13 cellular contexts compared by ENCODE assay signal in the genomic region with DNA sequence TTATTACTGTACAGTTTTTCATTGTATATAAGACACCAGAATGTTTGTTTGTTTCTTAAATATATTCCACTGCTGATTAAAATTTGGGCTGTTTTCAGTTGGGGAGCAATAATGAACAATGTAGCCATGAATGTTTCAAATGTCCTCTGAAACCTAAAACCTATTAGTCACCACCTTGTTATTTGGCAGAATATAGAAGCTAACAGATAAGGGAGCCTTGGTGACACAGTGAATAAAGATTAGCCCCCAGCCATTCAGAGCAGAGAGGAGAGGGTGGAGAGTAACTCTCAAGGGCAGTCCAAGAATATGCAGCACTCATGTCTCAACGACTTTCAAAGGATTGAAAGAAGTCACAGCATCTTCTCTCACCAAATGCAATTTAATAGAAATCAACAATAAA. TPM values are rescaled to one million over a fixed set of nuclear protein-coding genes. Genes with fewer than 3 reads are reported as not detected.
DNase-seq lines count a peak whose midpoint lies in the region; ATAC-seq lines count a peak whose summit lies in the region.
"Had no signal": no experiment of that assay in that cellular context is flagged by ENCODE, and none has a peak within 500 bp of the region (broad histone marks: within the 10 kb centered on the region; RNA-seq: fewer than 3 reads in every experiment).

No MANE protein-coding gene starts in this region.

- peaks cover 6% of the 10 kb centered on the region for H3K4me1 ChIP-seq in Karpas-422 (ENCODE audit: low read length)

- no peak overlapping the region for H3K9ac ChIP-seq in Karpas-422 (ENCODE audit: low read length)

- no peaks in the 10 kb centered on the region for H3K9me3 ChIP-seq in Karpas-422 (ENCODE audit: low read length)

- no peaks in the 10 kb centered on the region for H4K20me1 ChIP-seq in Karpas-422 (ENCODE audit: insufficient read depth, low read depth, low read length)

- peak; percentile 53 for DNase-seq in AG08396 (ENCODE audit: low spot score)
- peak; percentile 73 for DNase-seq in LHCN-M2 (ENCODE audit: low read depth)
- DNase-seq in astrocyte of the hippocampus (ENCODE audit: low read depth, low spot score): peak; percentile 85
- peak; percentile 20 for DNase-seq in left kidney (ENCODE audit: low read depth, low spot score)
- DNase-seq in NCI-H1436 treated with DMSO at 0.1 percent for 48 hours (lab: John Stamatoyannopoulos, UW): no peak
- DNase-seq in NCI-H1694 treated with DMSO at 0.1 percent for 48 hours (lab: John Stamatoyannopoulos, UW): no peak
- no peak for DNase-seq in Karpas-422
- DNase-seq: activated effector memory CD4-positive, alpha-beta T cell treated with Interleukin-2 at 50 U/mL for 16 hours; CD4-positive, CD25-positive, alpha-beta regulatory T cell; NCI-H1048; T-helper 2 cell had no signal

- no peaks in the 10 kb centered on the region for H3K9me2 ChIP-seq in Karpas-422 (replicated peaks; ENCODE audit: insufficient read depth, low read length)

- no peak overlapping the region for H3K4me2 ChIP-seq in Karpas-422 (ENCODE audit: low read depth, low read length, poor library complexity, severe bottlenecking)

- H3K27me3 ChIP-seq in Karpas-422 (ENCODE audit: low read length): no peaks in the 10 kb centered on the region

- H3K36me3 ChIP-seq in Karpas-422 (ENCODE audit: insufficient read depth, low read length): no peaks in the 10 kb centered on the region

- no peak overlapping the region for H3K27ac ChIP-seq in Karpas-422 (ENCODE audit: low read length)

- no peak overlapping the region for H2AFZ ChIP-seq in Karpas-422 (ENCODE audit: low read length)

- no peak for ATAC-seq in HG02884 (IDR thresholded peaks at IDR 0.05; ENCODE audit: unreplicated experiment)
- ATAC-seq: natural killer cell treated with Interleukin-12 subunit alpha and Interleukin-12 subunit beta and Interleukin-15 and Interleukin-18, amount 100 ng/mL, for 72 hours had no signal

- no peaks in the 10 kb centered on the region for H3K79me2 ChIP-seq in Karpas-422 (ENCODE audit: low read length)

- H3K4me3 ChIP-seq in Karpas-422 (ENCODE audit: low read length): no peak overlapping the region

RNA-seq across cellular contexts. Expression of a gene that starts 43.1 kb away (rescaled TPM):
- total RNA-seq in LHCN-M2 (2014; rRNA removed): 5.6 and 8.5 TPM in 2 replicates
- polyA plus RNA-seq in LHCN-M2 (2012): 17.4 TPM
- total RNA-seq in Karpas-422 (2014; rRNA removed; shearing (Covaris generic); ENCODE audit: low replicate concordance): not detected in 2 replicates
- total RNA-seq: CD4-positive, CD25-positive, alpha-beta regulatory T cell; natural killer cell treated with Interleukin-12 subunit alpha and Interleukin-12 subunit beta and Interleukin-15 and Interleukin-18, amount 100 ng/mL, for 72 hours had no signal

Comparison
In these comparisons a context has a peak if more than half of its experiments do, and no peak if none do; other contexts are left out.
1. DNase-seq: peak in AG08396 (single experiment), LHCN-M2 (single experiment), astrocyte of the hippocampus (single experiment) and left kidney (single experiment); none in NCI-H1436 treated with DMSO at 0.1 percent for 48 hours (single experiment), NCI-H1694 treated with DMSO at 0.1 percent for 48 hours (single experiment) and Karpas-422 (single experiment).